In genomic region chr19:55258828-55259539, GRCh38 we compare ENCODE assay signal across 1 cellular context.
TF ChIP-seq lines count a peak whose summit lies in the region.

A gene with protein sequence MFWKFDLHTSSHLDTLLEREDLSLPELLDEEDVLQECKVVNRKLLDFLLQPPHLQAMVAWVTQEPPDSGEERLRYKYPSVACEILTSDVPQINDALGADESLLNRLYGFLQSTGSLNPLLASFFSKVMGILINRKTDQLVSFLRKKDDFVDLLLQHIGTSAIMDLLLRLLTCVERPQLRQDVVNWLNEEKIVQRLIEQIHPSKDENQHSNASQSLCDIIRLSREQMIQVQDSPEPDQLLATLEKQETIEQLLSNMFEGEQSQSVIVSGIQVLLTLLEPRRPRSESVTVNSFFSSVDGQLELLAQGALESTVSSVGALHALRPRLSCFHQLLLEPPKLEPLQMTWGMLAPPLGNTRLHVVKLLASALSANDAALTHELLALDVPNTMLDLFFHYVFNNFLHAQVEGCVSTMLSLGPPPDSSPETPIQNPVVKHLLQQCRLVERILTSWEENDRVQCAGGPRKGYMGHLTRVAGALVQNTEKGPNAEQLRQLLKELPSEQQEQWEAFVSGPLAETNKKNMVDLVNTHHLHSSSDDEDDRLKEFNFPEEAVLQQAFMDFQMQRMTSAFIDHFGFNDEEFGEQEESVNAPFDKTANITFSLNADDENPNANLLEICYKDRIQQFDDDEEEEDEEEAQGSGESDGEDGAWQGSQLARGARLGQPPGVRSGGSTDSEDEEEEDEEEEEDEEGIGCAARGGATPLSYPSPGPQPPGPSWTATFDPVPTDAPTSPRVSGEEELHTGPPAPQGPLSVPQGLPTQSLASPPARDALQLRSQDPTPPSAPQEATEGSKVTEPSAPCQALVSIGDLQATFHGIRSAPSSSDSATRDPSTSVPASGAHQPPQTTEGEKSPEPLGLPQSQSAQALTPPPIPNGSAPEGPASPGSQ (minus strand): TSS chr19:55259017. CDS start chr19:55247103, 11,914 bp downstream.

TF ChIP-seq in HepG2, 621 proteins besides CTCF, POLR2A, EP300 and RAD21 (continued from another document and continues in another):
- TF ChIP-seq MLXIP (CRISPR knock-in tag; IDR thresholded peaks at IDR 0.05; ENCODE audit: borderline replicate concordance) = no peak
- 0 out of 2 replicates have a peak, but pooled peaks have one; percentile 33 for TF ChIP-seq ZNF136 (CRISPR knock-in tag; IDR thresholded peaks at IDR 0.05; ENCODE audit: low read depth)
- no peak for TF ChIP-seq DPF2 (CRISPR knock-in tag; IDR thresholded peaks at IDR 0.05; ENCODE audit: borderline replicate concordance, low read depth)
- TF ChIP-seq SALL1 (CRISPR knock-in tag; IDR thresholded peaks at IDR 0.05) = peak; percentile 74
- TF ChIP-seq TCF12 (IDR thresholded peaks at IDR 0.05) = no peak
- no peak for TF ChIP-seq TCF12 (CRISPR knock-in tag; IDR thresholded peaks at IDR 0.05)
- TF ChIP-seq ZSCAN29 (CRISPR knock-in tag; conservative IDR thresholded peaks at IDR 0.05) = peak; percentile 88; the same call in 1 of the 2 replicates
- TF ChIP-seq KMT2B (CRISPR knock-in tag; IDR thresholded peaks at IDR 0.05) = peak; percentile 84
- TF ChIP-seq, protein P1, sequence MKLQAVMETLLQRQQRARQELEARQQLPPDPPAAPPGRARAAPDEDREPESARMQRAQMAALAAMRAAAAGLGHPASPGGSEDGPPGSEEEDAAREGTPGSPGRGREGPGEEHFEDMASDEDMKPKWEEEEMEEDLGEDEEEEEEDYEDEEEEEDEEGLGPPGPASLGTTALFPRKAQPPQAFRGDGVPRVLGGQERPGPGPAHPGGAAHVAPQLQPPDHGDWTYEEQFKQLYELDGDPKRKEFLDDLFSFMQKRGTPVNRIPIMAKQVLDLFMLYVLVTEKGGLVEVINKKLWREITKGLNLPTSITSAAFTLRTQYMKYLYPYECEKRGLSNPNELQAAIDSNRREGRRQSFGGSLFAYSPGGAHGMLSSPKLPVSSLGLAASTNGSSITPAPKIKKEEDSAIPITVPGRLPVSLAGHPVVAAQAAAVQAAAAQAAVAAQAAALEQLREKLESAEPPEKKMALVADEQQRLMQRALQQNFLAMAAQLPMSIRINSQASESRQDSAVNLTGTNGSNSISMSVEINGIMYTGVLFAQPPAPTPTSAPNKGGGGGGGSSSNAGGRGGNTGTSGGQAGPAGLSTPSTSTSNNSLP (IDR thresholded peaks at IDR 0.05; ENCODE audit: low read depth, low read length) = peak; percentile 97
- TF ChIP-seq, protein P2, sequence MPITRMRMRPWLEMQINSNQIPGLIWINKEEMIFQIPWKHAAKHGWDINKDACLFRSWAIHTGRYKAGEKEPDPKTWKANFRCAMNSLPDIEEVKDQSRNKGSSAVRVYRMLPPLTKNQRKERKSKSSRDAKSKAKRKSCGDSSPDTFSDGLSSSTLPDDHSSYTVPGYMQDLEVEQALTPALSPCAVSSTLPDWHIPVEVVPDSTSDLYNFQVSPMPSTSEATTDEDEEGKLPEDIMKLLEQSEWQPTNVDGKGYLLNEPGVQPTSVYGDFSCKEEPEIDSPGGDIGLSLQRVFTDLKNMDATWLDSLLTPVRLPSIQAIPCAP (CRISPR knock-in tag; IDR thresholded peaks at IDR 0.05; ENCODE audit: low read depth) = no peak
- no peak for TF ChIP-seq NBN (conservative IDR thresholded peaks at IDR 0.05)
- TF ChIP-seq, protein P3, sequence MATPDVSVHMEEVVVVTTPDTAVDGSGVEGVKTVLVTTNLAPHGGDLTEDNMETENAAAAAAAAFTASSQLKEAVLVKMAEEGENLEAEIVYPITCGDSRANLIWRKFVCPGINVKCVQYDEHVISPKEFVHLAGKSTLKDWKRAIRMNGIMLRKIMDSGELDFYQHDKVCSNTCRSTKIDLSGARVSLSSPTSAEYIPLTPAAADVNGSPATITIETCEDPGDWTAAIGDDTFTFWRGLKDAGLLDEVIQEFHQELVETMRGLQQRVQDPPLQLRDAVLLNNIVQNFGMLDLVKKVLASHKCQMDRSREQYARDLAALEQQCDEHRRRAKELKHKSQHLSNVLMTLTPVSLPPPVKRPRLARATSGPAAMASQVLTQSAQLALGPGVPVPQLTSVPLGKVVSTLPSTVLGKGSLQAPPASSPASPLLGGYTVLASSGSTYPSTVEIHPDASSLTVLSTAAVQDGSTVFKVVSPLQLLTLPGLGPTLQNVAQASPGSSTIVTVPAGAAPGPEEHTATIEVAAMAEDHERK (CRISPR knock-in tag; IDR thresholded peaks at IDR 0.05; ENCODE audit: low read depth) = peak; percentile 70; the same call in 1 of the 2 replicates
- TF ChIP-seq RFX1 (IDR thresholded peaks at IDR 0.05) = no peak
- TF ChIP-seq CREB3 (CRISPR knock-in tag; IDR thresholded peaks at IDR 0.05) = no peak; the same call in 1 of the 2 replicates
- TF ChIP-seq EZH2 (conservative IDR thresholded peaks at IDR 0.05; ENCODE audit: low read depth, low read length) = no peak
- peak; percentile 52; the same call in 1 of the 2 replicates for TF ChIP-seq REL (CRISPR knock-in tag; conservative IDR thresholded peaks at IDR 0.05)
- peak; percentile 79 for TF ChIP-seq ELF3 (CRISPR knock-in tag; IDR thresholded peaks at IDR 0.05)
- TF ChIP-seq THAP8 (CRISPR knock-in tag; IDR thresholded peaks at IDR 0.05; ENCODE audit: borderline replicate concordance) = no peak
- peak; percentile 46 for TF ChIP-seq NFYB (CRISPR knock-in tag; IDR thresholded peaks at IDR 0.05)
- TF ChIP-seq, protein P4, sequence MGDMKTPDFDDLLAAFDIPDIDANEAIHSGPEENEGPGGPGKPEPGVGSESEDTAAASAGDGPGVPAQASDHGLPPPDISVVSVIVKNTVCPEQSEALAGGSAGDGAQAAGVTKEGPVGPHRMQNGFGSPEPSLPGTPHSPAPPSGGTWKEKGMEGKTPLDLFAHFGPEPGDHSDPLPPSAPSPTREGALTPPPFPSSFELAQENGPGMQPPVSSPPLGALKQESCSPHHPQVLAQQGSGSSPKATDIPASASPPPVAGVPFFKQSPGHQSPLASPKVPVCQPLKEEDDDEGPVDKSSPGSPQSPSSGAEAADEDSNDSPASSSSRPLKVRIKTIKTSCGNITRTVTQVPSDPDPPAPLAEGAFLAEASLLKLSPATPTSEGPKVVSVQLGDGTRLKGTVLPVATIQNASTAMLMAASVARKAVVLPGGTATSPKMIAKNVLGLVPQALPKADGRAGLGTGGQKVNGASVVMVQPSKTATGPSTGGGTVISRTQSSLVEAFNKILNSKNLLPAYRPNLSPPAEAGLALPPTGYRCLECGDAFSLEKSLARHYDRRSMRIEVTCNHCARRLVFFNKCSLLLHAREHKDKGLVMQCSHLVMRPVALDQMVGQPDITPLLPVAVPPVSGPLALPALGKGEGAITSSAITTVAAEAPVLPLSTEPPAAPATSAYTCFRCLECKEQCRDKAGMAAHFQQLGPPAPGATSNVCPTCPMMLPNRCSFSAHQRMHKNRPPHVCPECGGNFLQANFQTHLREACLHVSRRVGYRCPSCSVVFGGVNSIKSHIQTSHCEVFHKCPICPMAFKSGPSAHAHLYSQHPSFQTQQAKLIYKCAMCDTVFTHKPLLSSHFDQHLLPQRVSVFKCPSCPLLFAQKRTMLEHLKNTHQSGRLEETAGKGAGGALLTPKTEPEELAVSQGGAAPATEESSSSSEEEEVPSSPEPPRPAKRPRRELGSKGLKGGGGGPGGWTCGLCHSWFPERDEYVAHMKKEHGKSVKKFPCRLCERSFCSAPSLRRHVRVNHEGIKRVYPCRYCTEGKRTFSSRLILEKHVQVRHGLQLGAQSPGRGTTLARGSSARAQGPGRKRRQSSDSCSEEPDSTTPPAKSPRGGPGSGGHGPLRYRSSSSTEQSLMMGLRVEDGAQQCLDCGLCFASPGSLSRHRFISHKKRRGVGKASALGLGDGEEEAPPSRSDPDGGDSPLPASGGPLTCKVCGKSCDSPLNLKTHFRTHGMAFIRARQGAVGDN (CRISPR knock-in tag; IDR thresholded peaks at IDR 0.05) = peak; percentile 87
- TF ChIP-seq CREB1 (IDR thresholded peaks at IDR 0.05) = peak; percentile 60
- TF ChIP-seq CREB1 (CRISPR knock-in tag; IDR thresholded peaks at IDR 0.05) = peak; percentile 91
- TF ChIP-seq PRDM4 (CRISPR knock-in tag; IDR thresholded peaks at IDR 0.05; ENCODE audit: borderline replicate concordance) = no peak
- TF ChIP-seq ZFP91 (CRISPR knock-in tag; IDR thresholded peaks at IDR 0.05; ENCODE audit: borderline replicate concordance) = peak; percentile 81; the same call in 1 of the 2 replicates
- TF ChIP-seq NPAS2 (CRISPR knock-in tag; IDR thresholded peaks at IDR 0.05; ENCODE audit: borderline replicate concordance) = no peak
- TF ChIP-seq ZNF12 (CRISPR knock-in tag; IDR thresholded peaks at IDR 0.05) = peak; percentile 69; the same call in 1 of the 2 replicates
- no peak for TF ChIP-seq GTF3A (CRISPR knock-in tag; conservative IDR thresholded peaks at IDR 0.05)
- TF ChIP-seq ZNF235 (CRISPR knock-in tag; IDR thresholded peaks at IDR 0.05; ENCODE audit: borderline replicate concordance) = no peak
- no peak for TF ChIP-seq ZNF850 (CRISPR knock-in tag; conservative IDR thresholded peaks at IDR 0.05)
- no peak for TF ChIP-seq MATR3 (CRISPR knock-in tag; IDR thresholded peaks at IDR 0.05)
- TF ChIP-seq ATF6 (CRISPR knock-in tag; conservative IDR thresholded peaks at IDR 0.05) = no peak
- peak; percentile 68 for TF ChIP-seq SIN3B (IDR thresholded peaks at IDR 0.05; ENCODE audit: low read length)
- peak; percentile 52; the same call in 1 of the 2 replicates for TF ChIP-seq NR1H2 (CRISPR knock-in tag; IDR thresholded peaks at IDR 0.05; ENCODE audit: borderline replicate concordance, low read depth)
